ENCODE assay signal across 8 cellular contexts in the genomic region with DNA sequence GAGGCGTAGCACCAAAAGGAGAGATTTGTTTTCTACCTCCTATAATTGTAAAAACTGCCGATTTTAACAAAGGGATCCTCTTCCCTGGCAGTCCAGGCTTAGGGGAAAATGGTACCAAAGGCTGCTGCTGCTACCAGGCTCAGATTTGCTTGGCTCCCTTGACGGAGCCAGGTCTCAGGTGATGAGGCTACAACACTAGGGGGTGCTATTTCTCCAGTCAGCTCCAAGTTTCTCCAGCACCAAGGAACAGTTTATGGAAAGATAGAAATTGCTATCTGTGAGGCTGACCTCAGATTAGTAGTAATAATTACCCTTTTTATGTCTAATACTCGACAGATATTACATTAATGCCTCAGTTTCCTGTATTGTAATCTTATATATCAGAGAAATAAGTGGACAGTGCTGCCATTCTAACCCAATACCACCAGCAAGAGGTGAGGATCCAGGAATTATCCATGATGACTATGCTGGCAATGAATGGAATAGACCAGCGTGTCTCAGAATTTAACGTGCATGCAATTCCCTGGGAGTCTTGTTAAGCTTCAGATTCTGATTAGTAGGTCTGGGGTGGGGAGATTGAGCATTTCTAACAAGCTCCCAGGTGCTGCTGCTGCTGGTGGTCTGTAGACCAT.
DNase-seq lines count a peak whose midpoint lies in the region; ATAC-seq and TF ChIP-seq lines count a peak whose summit lies in the region.

No MANE protein-coding gene starts in this region.

- no peak overlapping the region for H3K4me3 ChIP-seq in prostate gland

- intact Hi-C loops in prostate gland (cut with DNase I) = no loop called here

- ATAC-seq in HG03469 (IDR thresholded peaks at IDR 0.05; ENCODE audit: unreplicated experiment) (no peak), GM18519 (IDR thresholded peaks at IDR 0.05; ENCODE audit: low FRiP score, unreplicated experiment) (no peak)

- peak; percentile 11 for DNase-seq in CMK (ENCODE audit: low read depth)
- DNase-seq in GM20000 (ENCODE audit: low spot score) = peak; percentile 56
- DNase-seq in NCI-H1694 treated with DMSO at 0.1 percent for 48 hours (lab: John Stamatoyannopoulos, UW) = peak; percentile 31
- DNase-seq in activated CD4-positive, alpha-beta T cell treated with anti-CD3 and anti-CD28 coated beads for 48 hours = peak; percentile 39
- DNase-seq in glomerular visceral epithelial cell (ENCODE audit: extremely low spot score) = peak; percentile 39
- DNase-seq in prostate gland (ENCODE audit: low spot score) = peak; percentile 39

- H3K9me3 ChIP-seq in prostate gland = no peaks in the 10 kb centered on the region

- peak; percentile 52 for TF ChIP-seq CTCF in GM20000 (IDR thresholded peaks at IDR 0.05; ENCODE audit: extremely low read depth, missing control alignments)
- TF ChIP-seq CTCF in prostate gland (IDR thresholded peaks at IDR 0.05) = peak in 3 of 4 experiments; percentile 54 to 62 (median 58)

- H3K4me1 ChIP-seq in prostate gland (replicated peaks) = no peaks in the 10 kb centered on the region

- H3K27ac ChIP-seq in prostate gland = no peak overlapping the region

- WGBS in prostate gland = 48% methylated on average over 6 of the region's 6 CpGs

- TF ChIP-seq POLR2A in prostate gland (IDR thresholded peaks at IDR 0.05) = no peak

- H3K36me3 ChIP-seq in prostate gland = no peaks in the 10 kb centered on the region

- no peaks in the 10 kb centered on the region for H3K27me3 ChIP-seq in prostate gland (replicated peaks; ENCODE audit: insufficient read depth)
